31 cellular contexts compared by ENCODE assay signal in genomic region chr10:88404133-88404532, GRCh38.
"Had no signal": no experiment of that assay in that cellular context is flagged by ENCODE, and none has a peak within 500 bp of the region (broad histone marks: within the 10 kb centered on the region; RNA-seq: fewer than 3 reads in every experiment).

No MANE protein-coding gene starts in this region.

- FAIRE-seq: endometrium, endothelial cell of umbilical vein, frontal cortex had no signal

- DNase-seq: activated CD4-positive, alpha-beta memory T cell treated with anti-CD3 and anti-CD28 coated beads for 36 hours; activated CD4-positive, alpha-beta T cell treated with anti-CD3 and anti-CD28 coated beads for 36 hours; activated CD4-positive, alpha-beta T cell treated with anti-CD3 and anti-CD28 coated beads, Interleukin-2, amount 10 ng/mL, durations not matched to agents 24 days and 14 days; activated CD4-positive, CD25-positive, alpha-beta regulatory T cell; activated CD4-positive, CD25-positive, alpha-beta regulatory T cell treated with anti-CD3 and anti-CD28 coated beads, Interleukin-2, amount 50 U/mL, for 72 hours; activated CD8-positive, alpha-beta memory T cell treated with anti-CD3 and anti-CD28 coated beads, Interleukin-2, amount 10 ng/mL, durations not matched to agents 7 days and 5 days; activated CD8-positive, alpha-beta memory T cell treated with anti-CD3 and anti-CD28 coated beads, Interleukin-2, amount 50 U/mL, for 4 hours; activated CD8-positive, alpha-beta T cell treated with anti-CD3 and anti-CD28 coated beads, Interleukin-2, amount 10 ng/mL, durations not matched to agents 7 days and 5 days; activated effector memory CD4-positive, alpha-beta T cell treated with anti-CD3 and anti-CD28 coated beads, Interleukin-2, amount 50 U/mL, for 16 hours; activated naive CD4-positive, alpha-beta T cell treated with anti-CD3 and anti-CD28 coated beads for 36 hours; activated naive CD8-positive, alpha-beta T cell treated with anti-CD3 and anti-CD28 coated beads for 36 hours; activated naive CD8-positive, alpha-beta T cell treated with anti-CD3 and anti-CD28 coated beads, Interleukin-2, amount 50 U/mL, for 24 hours; activated T-cell treated with anti-CD3 and anti-CD28 coated beads, Interleukin-2, amount 50 U/mL, for 1 hour; activated T-cell treated with anti-CD3 and anti-CD28 coated beads, Interleukin-2, amount 50 U/mL, for 48 hours; adrenal gland; amygdala; aorta; body of pancreas; central memory CD4-positive, alpha-beta T cell; cerebellar nuclear complex; colonic mucosa; effector CD8-positive, alpha-beta T cell; foreskin fibroblast; head of caudate nucleus; T-helper 2 cell had no signal

- H3K4me1 ChIP-seq: adrenal gland, breast epithelium, colonic mucosa had no signal

- H3K27ac ChIP-seq: adrenal gland, breast epithelium, cardiac muscle cell, colonic mucosa had no signal

- H3K27me3 ChIP-seq: adrenal gland, body of pancreas, breast epithelium, cardiac muscle cell, colonic mucosa had no signal

- H3K4me3 ChIP-seq: adrenal gland, body of pancreas, breast epithelium, cardiac muscle cell, colonic mucosa had no signal

- H3K9me3 ChIP-seq: adrenal gland, body of pancreas, colonic mucosa had no signal

- H3K36me3 ChIP-seq: adrenal gland, breast epithelium, cardiac muscle cell, colonic mucosa had no signal

- ATAC-seq: activated CD4-positive, alpha-beta T cell treated with anti-CD3 and anti-CD28 coated beads for 36 hours; activated CD8-positive, alpha-beta memory T cell treated with anti-CD3 and anti-CD28 coated beads, Interleukin-2, amount 10 ng/mL, durations not matched to agents 7 days and 5 days; activated CD8-positive, alpha-beta T cell treated with anti-CD3 and anti-CD28 coated beads, Interleukin-2, amount 10 ng/mL, durations not matched to agents 7 days and 5 days; activated naive CD8-positive, alpha-beta T cell treated with anti-CD3 and anti-CD28 coated beads, Interleukin-2, amount 50 U/mL, for 24 hours; body of pancreas; esophagus mucosa had no signal
